Comparison of ENCODE assay signal across 8 cellular contexts in the genomic region with DNA sequence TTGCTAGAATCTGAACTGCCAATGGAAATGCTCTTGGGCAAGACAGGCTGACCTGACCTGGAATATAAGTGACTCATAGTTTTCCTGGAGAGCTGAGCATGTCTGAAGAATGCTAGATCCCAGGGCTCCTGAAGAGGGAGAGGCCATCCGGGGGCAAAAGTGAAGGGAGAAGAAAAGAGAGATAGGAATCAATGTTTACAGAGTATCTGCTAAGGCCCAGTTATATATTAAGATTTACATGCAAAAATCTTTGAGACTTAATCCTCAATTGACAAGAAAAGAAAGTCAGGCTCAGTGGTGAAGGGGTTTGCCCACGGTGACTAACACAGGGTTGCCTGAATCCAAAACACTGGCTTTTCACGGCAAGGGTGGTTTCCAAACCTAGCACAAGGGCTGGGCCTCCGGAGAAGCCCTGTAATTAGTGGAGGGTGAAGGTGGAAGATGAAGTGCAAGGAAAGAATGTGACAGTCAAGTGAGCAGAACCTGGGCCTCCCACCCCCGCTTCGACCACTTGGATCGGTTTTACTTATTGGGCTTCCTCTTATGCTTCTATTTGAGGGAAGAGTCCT.
DNase-seq lines count a peak whose midpoint lies in the region; ATAC-seq lines count a peak whose summit lies in the region.

No MANE protein-coding gene starts in this region.

- H3K56ac ChIP-seq in mesendoderm (ENCODE audit: low read length) = no peak overlapping the region

- no peaks in the 10 kb centered on the region for H3K27me3 ChIP-seq in mesendoderm (ENCODE audit: insufficient read depth, low read length, poor library complexity)

- no peak overlapping the region for H3K4me2 ChIP-seq in mesendoderm (ENCODE audit: low read length)

- ATAC-seq in GM18909 (IDR thresholded peaks at IDR 0.05; ENCODE audit: poor library complexity, unreplicated experiment) (peak; percentile 56), HG03460 (IDR thresholded peaks at IDR 0.05; ENCODE audit: unreplicated experiment) (peak; percentile 60)

- H4K5ac ChIP-seq in mesendoderm (ENCODE audit: low read length) = no peak overlapping the region

- peaks cover 16% of the 10 kb centered on the region for H3K79me2 ChIP-seq in mesendoderm (ENCODE audit: control insufficient read depth, insufficient read depth, low read length)

- intact Hi-C loops in posterior cingulate gyrus (cut with DNase I) = loop anchor here (5.0 kb wide), 1 partner anchor 643 kb away; no protein-coding TSS in a partner anchor

- H3K23ac ChIP-seq in mesendoderm (ENCODE audit: low read length) = no peak overlapping the region

- peaks cover 11% of the 10 kb centered on the region for H3K4me1 ChIP-seq in mesendoderm (ENCODE audit: control insufficient read depth, low read depth, low read length)

- no peaks in the 10 kb centered on the region for H3K36me3 ChIP-seq in mesendoderm (ENCODE audit: control insufficient read depth, insufficient read depth, low read length)

- no peak overlapping the region for H4K8ac ChIP-seq in mesendoderm (ENCODE audit: low read depth, low read length)

- H3K4me3 ChIP-seq in mesendoderm (ENCODE audit: low read length) = no peak overlapping the region

- peak; percentile 83 for DNase-seq in activated effector memory CD4-positive, alpha-beta T cell treated with anti-CD3 and anti-CD28 coated beads, Interleukin-2, amount 50 U/mL, for 16 hours
- DNase-seq in mesendoderm (peak; percentile 84), hypothalamus (lab: John Stamatoyannopoulos, UW) (no peak), posterior cingulate gyrus (no peak), NCI-H1092 (lab: John Stamatoyannopoulos, UW) (no peak), NCI-H2029 treated with DMSO at 0.1 percent for 48 hours (lab: John Stamatoyannopoulos, UW) (no peak)

- no peak overlapping the region for H3K9ac ChIP-seq in mesendoderm (ENCODE audit: low read length)

- no CpG with 5 or more reads among the region's 7 CpGs for WGBS in mesendoderm (ENCODE audit: extremely low coverage, insufficient coverage, low lambda C conversion rate)

- H2BK5ac ChIP-seq in mesendoderm (ENCODE audit: low read length) = no peak overlapping the region

- H3K4ac ChIP-seq in mesendoderm (ENCODE audit: low read depth, low read length) = peak overlapping the region; percentile 24

- H2BK120ac ChIP-seq in mesendoderm (ENCODE audit: low read depth, low read length) = peak overlapping the region; percentile 23

- peak overlapping the region; percentile 76 for H3K18ac ChIP-seq in mesendoderm (ENCODE audit: low read length)

- no peak overlapping the region for H3K27ac ChIP-seq in mesendoderm (ENCODE audit: low read depth, low read length)

- H2BK15ac ChIP-seq in mesendoderm (replicated peaks; ENCODE audit: low read depth) = no peak overlapping the region

- no peak overlapping the region for H2AK5ac ChIP-seq in mesendoderm (ENCODE audit: low read length)

- H3K79me1 ChIP-seq in mesendoderm (ENCODE audit: low read length) = peaks cover 9% of the 10 kb centered on the region

Comparison
In these comparisons a context has a peak if more than half of its experiments do, and no peak if none do; other contexts are left out.
1. DNase-seq: peak in activated effector memory CD4-positive, alpha-beta T cell treated with anti-CD3 and anti-CD28 coated beads, Interleukin-2, amount 50 U/mL, for 16 hours (single experiment) and mesendoderm (single experiment); none in hypothalamus (0 of 51), posterior cingulate gyrus (0 of 10), NCI-H1092 (single experiment) and NCI-H2029 treated with DMSO at 0.1 percent for 48 hours (single experiment).